16 cellular contexts compared by ENCODE assay signal in genomic region chr1:153513023-153513422, GRCh38. TPM values are rescaled to one million over a fixed set of nuclear protein-coding genes. Genes with fewer than 3 reads are reported as not detected.
DNase-seq lines count a peak whose midpoint lies in the region; ATAC-seq and TF ChIP-seq lines count a peak whose summit lies in the region.
"Had no signal": no experiment of that assay in that cellular context is flagged by ENCODE, and none has a peak within 500 bp of the region (broad histone marks: within the 10 kb centered on the region; RNA-seq: fewer than 3 reads in every experiment).

No MANE protein-coding gene starts in this region.

- no peaks in the 10 kb centered on the region for H4K20me1 ChIP-seq in HCT116 (ENCODE audit: insufficient read depth)

- peak overlapping the region in 2 of 10 donors; percentile 43 to 46 for H3K27ac Mint-ChIP-seq in naive thymus-derived CD8-positive, alpha-beta T cell

- DNase-seq in NCI-H146 (lab: John Stamatoyannopoulos, UW) (peak; percentile 23), NCI-H146 treated with DMSO at 0.1 percent for 48 hours (lab: John Stamatoyannopoulos, UW; ENCODE audit: unreplicated experiment) (no peak), HCT116 (ENCODE audit: low read depth, low spot score) (no peak), RWPE1 (ENCODE audit: low spot score) (no peak), left lobe of liver (ENCODE audit: low spot score) (peak; percentile 42), NCI-H748 treated with DMSO at 0.1 percent for 48 hours (lab: John Stamatoyannopoulos, UW) (no peak)
- no peak for DNase-seq in naive thymus-derived CD8-positive, alpha-beta T cell
- DNase-seq: activated CD4-positive, alpha-beta T cell treated with anti-CD3 and anti-CD28 coated beads, Interleukin-2, amount 50 U/mL, for 4 hours; NCI-H1436 treated with DMSO at 0.1 percent for 48 hours; pancreas; T-helper 2 cell had no signal

- no peak overlapping the region for H3K4me3 Mint-ChIP-seq in naive thymus-derived CD8-positive, alpha-beta T cell
- H3K4me3 Mint-ChIP-seq: IgD-negative memory B cell had no signal

- RAD21 ChIA-PET in HCT116 (lab: Charles Lee; ENCODE audit: low non-redundant PET in 1 of 2, low total read pairs in 2 of 2, uncharacterized antibody in 2 of 2, unreplicated experiment in 2 of 2), result interaction anchor here in 1 of 2 experiments (0.6 kb wide), 1 partner anchor 94 kb away, joined by 4 read pairs; no protein-coding TSS in a partner anchor

- H3K9ac ChIP-seq in HCT116 (ENCODE audit: low read length), result no peak overlapping the region

- BruUV-seq in HCT116 (replicated peaks; lab: Mats Ljungman, UMichigan), result no TSS peak

- no peak overlapping the region for H3K4me3 ChIP-seq in HCT116 (replicated peaks in 1 of 2; ENCODE audit: low read depth in 1 of 2, low read length in 2 of 2)
- H3K4me3 ChIP-seq: ascending aorta, pancreas had no signal

- H3K36me3 ChIP-seq in HCT116 (ENCODE audit: control insufficient read depth in 1 of 2, insufficient read depth in 2 of 2, low read length in 2 of 2), result no peaks in the 10 kb centered on the region
- H3K36me3 ChIP-seq: ascending aorta, pancreas had no signal

- POLR2A ChIA-PET in HCT116 (lab: Charles Lee), result no interaction called here
- POLR2A ChIA-PET in RWPE1 (lab: Yijun Ruan, JAX; ENCODE audit: low non-redundant PET), result no interaction called here
- POLR2A ChIA-PET in naive thymus-derived CD8-positive, alpha-beta T cell (lab: Charles Lee), result no interaction called here

- H3K4me1 Mint-ChIP-seq in naive thymus-derived CD8-positive, alpha-beta T cell, result peaks cover 0 to 6% (median 4%) of the 10 kb centered on the region in 4 donors

- peak overlapping the region; percentile 17; the same call in 1 of the 2 replicates for H3K4me2 ChIP-seq in HCT116 (ENCODE audit: low read length)

- TF ChIP-seq POLR2A in HCT116 (IDR thresholded peaks at IDR 0.05; ENCODE audit: borderline replicate concordance, extremely low read depth, insufficient read depth, insufficient read length), result no peak

- intact Hi-C loops in HCT116 (cut with micrococcal nuclease), result loop anchor here (2.0 kb wide), 1 partner anchor 20 kb away; no protein-coding TSS in a partner anchor

- TF ChIP-seq CTCF in HCT116 (IDR thresholded peaks at IDR 0.05 in 2 of 3, conservative IDR thresholded peaks at IDR 0.05 in 1 of 3; ENCODE audit: borderline replicate concordance in 1 of 3, insufficient read depth in 1 of 3, low read depth in 2 of 3, low read length in 2 of 3) (peak in 2 of 3 experiments; percentile 28 to 29; a peak in 2 of 6 replicates), RWPE1 (conservative IDR thresholded peaks at IDR 0.05; ENCODE audit: low read depth) (no peak)

- ATAC-seq in HCT116 (peak; percentile 10; the same call in 1 of the 2 replicates), left lobe of liver (no peak), HG03097 (IDR thresholded peaks at IDR 0.05; ENCODE audit: low FRiP score, unreplicated experiment) (no peak)
- no peak for ATAC-seq in naive thymus-derived CD8-positive, alpha-beta T cell
- ATAC-seq: pancreas had no signal

- no peaks in the 10 kb centered on the region for H3K27me3 ChIP-seq in HCT116 (ENCODE audit: insufficient read depth, low read length)
- H3K27me3 ChIP-seq: ascending aorta, pancreas had no signal

- CTCF ChIA-PET in HCT116 (lab: Charles Lee) (interaction anchor here (1.1 to 2.4 kb wide), 2 partner anchors 20 to 115 kb away, joined by 4 to 7 read pairs; partner anchors contain the start of gene S100A13), RWPE1 (lab: Yijun Ruan, JAX) (interaction anchor here (0.6 kb wide), 1 partner anchor 19 kb away, joined by 4 read pairs; no protein-coding TSS in a partner anchor)

- no peaks in the 10 kb centered on the region for H3K36me3 Mint-ChIP-seq in naive thymus-derived CD8-positive, alpha-beta T cell
- H3K36me3 Mint-ChIP-seq: IgD-negative memory B cell had no signal

- TF ChIP-seq RAD21 in HCT116 (IDR thresholded peaks at IDR 0.05; ENCODE audit: low read depth), result peak; percentile 52

- H3K27ac ChIP-seq in HCT116 (ENCODE audit: low read depth, low read length) (peak overlapping the region; percentile 6; the same call in 1 of the 2 replicates), RWPE1 (peak overlapping the region; percentile 50)
- H3K27ac ChIP-seq: ascending aorta, pancreas had no signal

- H3K9me2 ChIP-seq in HCT116 (ENCODE audit: insufficient read depth), result no peaks in the 10 kb centered on the region

- no peaks in the 10 kb centered on the region for H3K9me3 Mint-ChIP-seq in naive thymus-derived CD8-positive, alpha-beta T cell
- H3K9me3 Mint-ChIP-seq: IgD-negative memory B cell had no signal

- peaks cover 27 to 78% of the 10 kb centered on the region in 2 experiments for H3K4me1 ChIP-seq in HCT116 (ENCODE audit: control insufficient read depth in 1 of 2, insufficient read depth in 2 of 2, low read length in 2 of 2)
- H3K4me1 ChIP-seq: pancreas had no signal

- H3K9me3 ChIP-seq in HCT116 (ENCODE audit: control insufficient read depth in 1 of 2, insufficient read depth in 1 of 2, low read depth in 1 of 2, low read length in 2 of 2), result no peaks in the 10 kb centered on the region
- H3K9me3 ChIP-seq: ascending aorta, pancreas had no signal

- no peaks in the 10 kb centered on the region for H3K79me2 ChIP-seq in HCT116 (ENCODE audit: insufficient read depth, low read length)

- H3K27me3 Mint-ChIP-seq in naive thymus-derived CD8-positive, alpha-beta T cell, result no peaks in the 10 kb centered on the region

- no peak overlapping the region for H2AFZ ChIP-seq in HCT116 (ENCODE audit: low read depth, low read length, poor library complexity, severe bottlenecking)

TF ChIP-seq in HCT116, 20 proteins besides CTCF, POLR2A, EP300 and RAD21:
- TF ChIP-seq JUND (IDR thresholded peaks at IDR 0.05) (no peak), YY1 (IDR thresholded peaks at IDR 0.05; ENCODE audit: extremely low read depth, insufficient replicate concordance, low read depth, low read length) (peak; percentile 40)

RNA-seq across cellular contexts. Expression of gene S100A6, which starts 22.8 kb away (rescaled TPM):
- total RNA-seq in HCT116 (2021; ENCODE audit: unreplicated experiment), result 1,633 TPM
- polyA plus RNA-seq in HCT116 (2012), result 3,046 and 3,157 TPM in 2 replicates
- total RNA-seq in left lobe of liver, result 13.9 TPM
- 100 to 1,000 TPM; 223 to 232 TPM for total RNA-seq in naive thymus-derived CD8-positive, alpha-beta T cell
- 100 to 1,000 TPM; 443 to 707 (median 568) TPM for polyA plus RNA-seq in naive thymus-derived CD8-positive, alpha-beta T cell

RNA-seq across cellular contexts. Expression of gene S100A5, which starts 27.7 kb away (rescaled TPM):
- total RNA-seq in HCT116 (2021; ENCODE audit: unreplicated experiment) (6.0 TPM), left lobe of liver (not detected)
- polyA plus RNA-seq in HCT116 (2012), result 4.3 and 5.1 TPM in 2 replicates
- total RNA-seq in naive thymus-derived CD8-positive, alpha-beta T cell, result 1 to 10 TPM in 1 of 2 experiments, not detected in 1; 1.4 TPM
- polyA plus RNA-seq in naive thymus-derived CD8-positive, alpha-beta T cell, result under 1 TPM in 2 of 3 donors, not detected in 1; 0.63 to 0.78 TPM
- total RNA-seq: ascending aorta, dermis microvascular lymphatic vessel endothelial cell, mesenteric fat pad, pancreas had no signal
- polyA plus RNA-seq: pancreas had no signal

RNA-seq across cellular contexts. Expression of gene S100A4, which starts 32.6 kb away (rescaled TPM):
- total RNA-seq in HCT116 (2021; ENCODE audit: unreplicated experiment) (384 TPM), left lobe of liver (7.1 TPM)
- polyA plus RNA-seq in HCT116 (2012), result 374 and 390 TPM in 2 replicates
- 100 to 1,000 TPM; 115 to 129 TPM for total RNA-seq in naive thymus-derived CD8-positive, alpha-beta T cell
- polyA plus RNA-seq in naive thymus-derived CD8-positive, alpha-beta T cell, result 1,000 to 10,000 TPM in 1 of 3 donors, 100 to 1,000 TPM in 2; 421 to 1,131 (median 581) TPM

RNA-seq across cellular contexts. Expression of gene S100A3, which starts 36.0 kb away (rescaled TPM):
- total RNA-seq in HCT116 (2021; ENCODE audit: unreplicated experiment), result 4.2 TPM
- 5.2 and 7.9 TPM in 2 replicates for polyA plus RNA-seq in HCT116 (2012)
- not detected for total RNA-seq in left lobe of liver
- total RNA-seq in naive thymus-derived CD8-positive, alpha-beta T cell, result not detected
- not detected for polyA plus RNA-seq in naive thymus-derived CD8-positive, alpha-beta T cell
- total RNA-seq: ascending aorta had no signal
- polyA plus RNA-seq: IgD-negative memory B cell had no signal

RNA-seq across cellular contexts. Expression of gene S100A7, which starts 52.6 kb away (rescaled TPM):
- not detected for total RNA-seq in HCT116 (2021; ENCODE audit: unreplicated experiment)
- 0.29 TPM in 1 of 2 replicates, not detected in the other for polyA plus RNA-seq in HCT116 (2012)
- total RNA-seq in left lobe of liver, result not detected
- total RNA-seq in naive thymus-derived CD8-positive, alpha-beta T cell, result not detected
- polyA plus RNA-seq in naive thymus-derived CD8-positive, alpha-beta T cell, result not detected
- total RNA-seq: ascending aorta, dermis microvascular lymphatic vessel endothelial cell, mesenteric fat pad, pancreas had no signal
- polyA plus RNA-seq: IgD-negative memory B cell, pancreas had no signal

Comparison
In these comparisons a context has a peak if more than half of its experiments do, and no peak if none do; other contexts are left out.
1. DNase-seq: peak in NCI-H146 (single experiment) and left lobe of liver (single experiment); none in NCI-H146 treated with DMSO at 0.1 percent for 48 hours (single experiment), HCT116 (single experiment), RWPE1 (single experiment), naive thymus-derived CD8-positive, alpha-beta T cell (0 of 10) and NCI-H748 treated with DMSO at 0.1 percent for 48 hours (single experiment).
2. RNA of gene S100A6, which starts 22.8 kb away (total RNA-seq): 1,633 TPM in HCT116 (single experiment) and 223 to 232 TPM in naive thymus-derived CD8-positive, alpha-beta T cell; 13.9 TPM in left lobe of liver (single experiment); every median in the first group is over 10 times any median in the second.
3. RNA of gene S100A4, which starts 32.6 kb away (total RNA-seq): 384 TPM in HCT116 (single experiment) and 115 to 129 TPM in naive thymus-derived CD8-positive, alpha-beta T cell; 7.1 TPM in left lobe of liver (single experiment); every median in the first group is over 10 times any median in the second.